In genomic region chr11:95242202-95242989, GRCh38 we compare ENCODE assay signal across 12 cellular contexts.
DNase-seq lines count a peak whose midpoint lies in the region; ATAC-seq, FAIRE-seq and TF ChIP-seq lines count a peak whose summit lies in the region.
"Had no signal": no experiment of that assay in that cellular context is flagged by ENCODE, and none has a peak within 500 bp of the region (broad histone marks: within the 10 kb centered on the region; RNA-seq: fewer than 3 reads in every experiment).

No MANE protein-coding gene starts in this region.

- peak overlapping the region; percentile 69 for H3K9ac ChIP-seq in OCI-LY3 (ENCODE audit: low read length)
- H3K9ac ChIP-seq in parathyroid adenoma = no peak overlapping the region
- no peak overlapping the region for H3K9ac ChIP-seq in MM.1S (ENCODE audit: low read length)

- H2AFZ ChIP-seq in OCI-LY3 (ENCODE audit: low read depth, low read length) (no peak overlapping the region), parathyroid adenoma (peak overlapping the region; percentile 59), MM.1S (ENCODE audit: low read length) (no peak overlapping the region)

- H3K79me2 ChIP-seq in OCI-LY3 (ENCODE audit: low read length) = no peaks in the 10 kb centered on the region
- no peaks in the 10 kb centered on the region for H3K79me2 ChIP-seq in parathyroid adenoma
- no peaks in the 10 kb centered on the region for H3K79me2 ChIP-seq in MM.1S (ENCODE audit: low read length)

- H3K4me1 ChIP-seq in OCI-LY3 (ENCODE audit: low read length) (peaks cover 33% of the 10 kb centered on the region), parathyroid adenoma (peaks cover 23% of the 10 kb centered on the region), MM.1S (ENCODE audit: low read length) (no peaks in the 10 kb centered on the region)

- TF ChIP-seq CTCF in OCI-LY3 (IDR thresholded peaks at IDR 0.05; ENCODE audit: low read depth, low read length) (no peak), parathyroid adenoma (IDR thresholded peaks at IDR 0.05) (no peak), MM.1S (IDR thresholded peaks at IDR 0.05; ENCODE audit: low read length) (no peak)

- H3K27ac ChIP-seq in OCI-LY3 (ENCODE audit: low read length) = peak overlapping the region; percentile 94
- H3K27ac ChIP-seq in parathyroid adenoma = peak overlapping the region; percentile 60
- no peak overlapping the region for H3K27ac ChIP-seq in MM.1S (ENCODE audit: low read length)

- peak; percentile 60 for ATAC-seq in HG02798 (IDR thresholded peaks at IDR 0.05; ENCODE audit: poor library complexity, unreplicated experiment)

- FAIRE-seq in GM19239 (lab: Jason Lieb, UNC) = peak; percentile 33
- FAIRE-seq: islet of Langerhans had no signal

- H3K9me3 ChIP-seq in OCI-LY3 (ENCODE audit: insufficient read depth, low read length) (no peaks in the 10 kb centered on the region), parathyroid adenoma (ENCODE audit: control insufficient read depth, low read length) (no peaks in the 10 kb centered on the region), MM.1S (replicated peaks; ENCODE audit: insufficient read depth, low read length) (no peaks in the 10 kb centered on the region)

- H3K4me2 ChIP-seq in OCI-LY3 (ENCODE audit: low read length) (peak overlapping the region; percentile 77), parathyroid adenoma (ENCODE audit: low read length) (no peak overlapping the region), MM.1S (ENCODE audit: low read depth, low read length) (no peak overlapping the region)

- H3K27me3 ChIP-seq in OCI-LY3 (ENCODE audit: low read depth, low read length) (no peaks in the 10 kb centered on the region), parathyroid adenoma (ENCODE audit: control insufficient read depth, insufficient read depth, low read length) (no peaks in the 10 kb centered on the region), MM.1S (replicated peaks; ENCODE audit: insufficient read depth, low read length) (no peaks in the 10 kb centered on the region)

- H3K36me3 ChIP-seq in OCI-LY3 (replicated peaks; ENCODE audit: low read depth, low read length) = no peaks in the 10 kb centered on the region
- no peaks in the 10 kb centered on the region for H3K36me3 ChIP-seq in parathyroid adenoma (ENCODE audit: control insufficient read depth, insufficient read depth, low read length)
- no peaks in the 10 kb centered on the region for H3K36me3 ChIP-seq in MM.1S (replicated peaks; ENCODE audit: insufficient read depth, low read length)

- H3K9me2 ChIP-seq in MM.1S (replicated peaks; ENCODE audit: insufficient read depth, low read length) = no peaks in the 10 kb centered on the region

- no peaks in the 10 kb centered on the region for H3F3A ChIP-seq in MM.1S (ENCODE audit: insufficient read depth, low read length)

- H3K4me3 ChIP-seq in OCI-LY3 (ENCODE audit: low read length) (peak overlapping the region; percentile 67), parathyroid adenoma (ENCODE audit: low read depth, low read length) (no peak overlapping the region), MM.1S (ENCODE audit: low read length) (no peak overlapping the region)

- H4K20me1 ChIP-seq in OCI-LY3 (ENCODE audit: insufficient read depth, low read length) (no peaks in the 10 kb centered on the region), MM.1S (ENCODE audit: insufficient read depth, low read length) (no peaks in the 10 kb centered on the region)

- DNase-seq in GM19239 (ENCODE audit: insufficient read length, low spot score) = no peak
- DNase-seq in midbrain (lab: John Stamatoyannopoulos, UW) = no peak
- DNase-seq in stimulated activated CD4-positive, alpha-beta T cell treated with anti-CD3 and anti-CD28 coated beads, Interleukin-15, amount 100 ng/mL, for 24 hours = no peak
- DNase-seq in MM.1S = no peak
- DNase-seq in COLO829 (ENCODE audit: low spot score) = no peak
- DNase-seq: activated CD4-positive, alpha-beta memory T cell treated with anti-CD3 and anti-CD28 coated beads for 36 hours; cerebellar nuclear complex; stimulated activated CD4-positive, alpha-beta T cell treated with anti-CD3 and anti-CD28 coated beads, Interleukin-2, amount 100 ng/mL, for 48 hours had no signal
